12 cellular contexts compared by ENCODE assay signal in the genomic region with DNA sequence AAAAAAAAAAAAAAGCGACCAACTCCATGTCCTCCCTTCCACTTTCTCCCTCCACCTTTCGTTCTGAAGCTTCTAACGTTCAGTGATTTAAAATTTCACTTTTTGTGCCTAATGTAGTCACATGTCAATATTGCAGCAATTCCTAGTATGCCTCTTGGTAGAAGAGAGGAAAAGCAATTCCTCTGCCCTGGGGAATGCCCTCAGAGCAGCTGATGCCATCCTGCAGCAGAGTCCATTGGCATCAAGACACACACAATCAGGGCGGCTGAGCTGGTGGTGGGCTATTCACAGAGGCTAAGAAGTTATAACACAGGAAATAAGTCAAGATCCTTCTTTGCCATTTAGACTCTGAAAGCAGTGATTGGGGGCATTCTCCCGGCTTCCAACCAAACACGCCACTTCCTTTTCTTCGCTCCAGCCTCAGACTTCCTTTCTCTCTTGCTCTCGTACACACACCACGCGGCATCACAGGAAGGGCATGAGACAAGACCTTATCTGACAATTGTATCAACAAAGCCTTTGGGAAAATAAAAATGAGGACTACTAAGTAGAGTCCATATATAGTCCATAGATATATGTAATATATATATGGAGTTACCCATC.
A peak's percentile ranks its signal among the peaks of the same experiment; 100 is the strongest.
DNase-seq lines count a peak whose midpoint lies in the region; ATAC-seq and TF ChIP-seq lines count a peak whose summit lies in the region.
"Had no signal": no experiment of that assay in that cellular context is flagged by ENCODE, and none has a peak within 500 bp of the region (broad histone marks: within the 10 kb centered on the region; RNA-seq: fewer than 3 reads in every experiment).

No MANE protein-coding gene starts in this region.

- no peak overlapping the region for H3K4ac ChIP-seq in H9 (ENCODE audit: low read depth, low read length)

- no peaks in the 10 kb centered on the region for H3K79me2 ChIP-seq in H9 (ENCODE audit: insufficient read depth, low read length)

- no peak overlapping the region for H3K56ac ChIP-seq in H9 (ENCODE audit: insufficient read length, low read depth, low read length)

- no peak overlapping the region for H3K27ac Mint-ChIP-seq in H9

- TF ChIP-seq POLR2A in upper lobe of left lung (IDR thresholded peaks at IDR 0.05): no peak

- H4K91ac ChIP-seq in H9 (ENCODE audit: insufficient read length, low read depth, low read length): no peak overlapping the region

- no peak overlapping the region for H3K9ac ChIP-seq in H9 (ENCODE audit: extremely low read depth, insufficient read length, low read length)

- no peak overlapping the region for H3K4me2 ChIP-seq in H9 (ENCODE audit: insufficient read depth, insufficient read length, low read length)

- peaks cover 0 to under 1% of the 10 kb centered on the region in 2 experiments; a peak in 2 of 5 replicates for H3K9me3 Mint-ChIP-seq in H9

- no peak overlapping the region for H4K8ac ChIP-seq in H9 (replicated peaks; ENCODE audit: insufficient read length, low read depth, low read length)

- ATAC-seq in upper lobe of left lung (ENCODE audit: low FRiP score in 2 of 2): peak in 1 of 2 donors; percentile 40

- no peak overlapping the region for H3K14ac ChIP-seq in H9 (ENCODE audit: insufficient read depth, low read length)

- no peak overlapping the region for H2BK5ac ChIP-seq in H9 (ENCODE audit: insufficient read length, low read length)

- H2BK20ac ChIP-seq in H9 (ENCODE audit: low read depth, low read length, poor library complexity, severe bottlenecking): no peak overlapping the region

- H2BK120ac ChIP-seq in H9 (ENCODE audit: low read depth, low read length, poor library complexity, severe bottlenecking): no peak overlapping the region

- H3K9me3 ChIP-seq in cardiac muscle cell (ENCODE audit: low read depth) (no peaks in the 10 kb centered on the region), upper lobe of left lung (no peaks in the 10 kb centered on the region), H9 (ENCODE audit: control insufficient read depth, low read depth, low read length) (no peaks in the 10 kb centered on the region)
- H3K9me3 ChIP-seq: SJSA1 had no signal

- no peak overlapping the region for H2BK15ac ChIP-seq in H9 (ENCODE audit: low read depth, low read length)

- H3K27me3 ChIP-seq in cardiac muscle cell: no peaks in the 10 kb centered on the region
- H3K27me3 ChIP-seq in brain microvascular endothelial cell (replicated peaks): no peaks in the 10 kb centered on the region
- H3K27me3 ChIP-seq in upper lobe of left lung: no peaks in the 10 kb centered on the region
- no peaks in the 10 kb centered on the region for H3K27me3 ChIP-seq in H9 (ENCODE audit: insufficient read depth, low read length)
- H3K27me3 ChIP-seq: SJSA1 had no signal

- no peak overlapping the region for H4K5ac ChIP-seq in H9 (ENCODE audit: insufficient read length, low read depth, low read length)

- H3K36me3 ChIP-seq in cardiac muscle cell: no peaks in the 10 kb centered on the region
- no peaks in the 10 kb centered on the region for H3K36me3 ChIP-seq in brain microvascular endothelial cell (replicated peaks)
- no peaks in the 10 kb centered on the region for H3K36me3 ChIP-seq in upper lobe of left lung
- H3K36me3 ChIP-seq: SJSA1 had no signal

- H3K4me3 Mint-ChIP-seq in H9: no peak overlapping the region

- H2AK5ac ChIP-seq in H9 (ENCODE audit: insufficient read length, low read length): no peak overlapping the region

- intact Hi-C loops in cardiac septum (cut with DNase I): no loop called here

- in situ Hi-C loops in brain microvascular endothelial cell (cut with HindIII; ENCODE audit: low pct_ligation_motif_present, low sequenced_read_pairs): no loop called here

- peaks cover 3% of the 10 kb centered on the region for H3K27me3 Mint-ChIP-seq in H9 (ENCODE audit: low read depth)

- WGBS in upper lobe of left lung, 2 donors: 26 to 31% methylated on average over 10 of the region's 10 CpGs
- WGBS in H9 (ENCODE audit: extremely low coverage, insufficient read length, low lambda C conversion rate): no CpG with 5 or more reads among the region's 10 CpGs

- H3T11ph ChIP-seq in H9 (ENCODE audit: low read length): no peak overlapping the region

- no peak overlapping the region for H3K23ac ChIP-seq in H9 (ENCODE audit: insufficient read length, low read depth, low read length)

- peak overlapping the region; percentile 22 for H3K27ac ChIP-seq in cardiac muscle cell
- H3K27ac ChIP-seq in brain microvascular endothelial cell: no peak overlapping the region
- H3K27ac ChIP-seq in upper lobe of left lung: peak overlapping the region; percentile 60 to 82 (median 66)
- no peak overlapping the region for H3K27ac ChIP-seq in H9 (ENCODE audit: insufficient read length, low read depth, low read length)
- H3K27ac ChIP-seq: SJSA1 had no signal

- peaks cover 8% of the 10 kb centered on the region for H3K4me1 ChIP-seq in cardiac muscle cell (ENCODE audit: low read depth)
- H3K4me1 ChIP-seq in upper lobe of left lung: peaks cover 9 to 37% (median 21%) of the 10 kb centered on the region in 4 donors
- H3K4me1 ChIP-seq in H9 (ENCODE audit: insufficient read depth, low read length): no peaks in the 10 kb centered on the region; the same call in none of the 2 replicates

- H3K18ac ChIP-seq in H9 (ENCODE audit: insufficient read length, low read depth, low read length): no peak overlapping the region

- no peak overlapping the region for H2AFZ ChIP-seq in H9 (ENCODE audit: low read length)

- no peak for TF ChIP-seq CTCF in cardiac muscle cell (IDR thresholded peaks at IDR 0.05; ENCODE audit: low read depth, low read length)
- no peak for TF ChIP-seq CTCF in brain microvascular endothelial cell (IDR thresholded peaks at IDR 0.05; ENCODE audit: low read depth, low read length, missing control alignments)
- no peak for TF ChIP-seq CTCF in upper lobe of left lung (IDR thresholded peaks at IDR 0.05)
- no peak for TF ChIP-seq CTCF in H9 (conservative IDR thresholded peaks at IDR 0.05)

- no peaks in the 10 kb centered on the region for H4K20me1 ChIP-seq in H9 (ENCODE audit: control insufficient read depth, insufficient read depth, insufficient read length)

- H2BK12ac ChIP-seq in H9 (ENCODE audit: insufficient read length, low read depth, low read length): no peak overlapping the region

- peaks cover 39 to 48% of the 10 kb centered on the region in 2 experiments for H3K4me1 Mint-ChIP-seq in H9

- DNase-seq in cardiac muscle cell (ENCODE audit: low read depth in 1 of 2, low spot score in 1 of 2) (peak in 1 of 2 donors; percentile 47), cardiac septum (ENCODE audit: low spot score) (no peak), brain microvascular endothelial cell (peak; percentile 43), medulla oblongata (ENCODE audit: extremely low spot score) (peak; percentile 58), upper lobe of left lung (peak in 1 of 2 donors; percentile 46), H9 (no peak), NCI-H1417 (lab: John Stamatoyannopoulos, UW) (no peak), NCI-H510A (lab: John Stamatoyannopoulos, UW) (no peak)
- DNase-seq: activated CD4-positive, alpha-beta T cell treated with anti-CD3 and anti-CD28 coated beads for 1 hour; DMS79; NCI-H524 treated with DMSO at 0.1 percent for 48 hours had no signal

- no peak overlapping the region for H3K4me3 ChIP-seq in cardiac muscle cell
- no peak overlapping the region for H3K4me3 ChIP-seq in brain microvascular endothelial cell (ENCODE audit: low read depth, low read length)
- peak overlapping the region in 1 of 4 donors; percentile 17 for H3K4me3 ChIP-seq in upper lobe of left lung
- H3K4me3 ChIP-seq: SJSA1 had no signal

- peaks cover 2 to 9% (median 3%) of the 10 kb centered on the region in 3 experiments; a peak in 4 of 7 replicates for H3K36me3 Mint-ChIP-seq in H9 (ENCODE audit: insufficient read depth in 1 of 3, low read depth in 3 of 3)

- TF ChIP-seq EP300 in upper lobe of left lung (IDR thresholded peaks at IDR 0.05): no peak

- H3K79me1 ChIP-seq in H9 (ENCODE audit: insufficient read depth, low read depth, low read length, poor library complexity, severe bottlenecking): no peaks in the 10 kb centered on the region

- no peaks in the 10 kb centered on the region for H3K23me2 ChIP-seq in H9 (ENCODE audit: insufficient read length, low read depth, low read length, poor library complexity, severe bottlenecking)

Comparison
In these comparisons a context has a peak if more than half of its experiments do, and no peak if none do; other contexts are left out.
1. DNase-seq: peak in brain microvascular endothelial cell (single experiment) and medulla oblongata (single experiment); none in cardiac septum (single experiment), H9 (single experiment), NCI-H1417 (0 of 3) and NCI-H510A (single experiment).
2. H3K27ac ChIP-seq: peak in cardiac muscle cell (single experiment) and upper lobe of left lung (4 of 4); none in brain microvascular endothelial cell (single experiment) and H9 (single experiment).